In the genomic region with DNA sequence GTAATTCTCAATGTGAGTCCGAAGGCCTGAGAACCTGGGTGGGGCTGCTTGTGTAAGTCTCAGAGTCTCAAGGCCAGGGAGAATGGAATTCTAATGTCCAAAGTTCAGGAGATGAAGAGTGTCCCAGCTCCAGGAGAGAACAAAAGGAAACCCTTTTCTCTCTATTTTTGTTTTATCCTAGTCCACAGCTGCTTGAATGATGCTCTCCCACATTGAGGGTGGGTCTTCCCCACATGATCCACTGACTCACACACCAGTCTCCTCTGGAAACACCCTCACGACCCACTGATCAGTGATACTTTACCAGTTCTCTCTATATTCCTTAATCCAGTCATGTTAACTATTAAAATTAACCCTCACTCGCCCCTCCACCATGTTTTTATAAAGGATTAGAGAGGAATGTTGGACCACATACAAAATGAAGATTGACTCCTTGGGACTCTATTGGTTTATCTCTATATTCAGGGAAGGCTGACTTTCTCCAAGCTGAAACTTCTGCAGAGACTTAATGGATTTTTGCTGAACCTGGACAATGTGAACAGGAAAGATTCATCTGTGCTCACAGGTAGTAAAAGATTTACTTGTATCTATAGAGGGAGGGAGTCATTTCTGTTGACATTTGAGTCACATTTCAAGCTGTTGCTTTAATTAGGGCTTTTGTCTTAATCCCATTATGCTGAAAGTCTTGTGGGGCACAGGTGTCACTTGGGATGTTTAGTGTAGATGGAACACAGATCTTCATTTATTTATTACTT, we compare ENCODE assay signal across 17 cellular contexts.
A peak's percentile ranks its signal among the peaks of the same experiment; 100 is the strongest.
DNase-seq lines count a peak whose midpoint lies in the region; ATAC-seq lines count a peak whose summit lies in the region.
"Had no signal": no experiment of that assay in that cellular context is flagged by ENCODE, and none has a peak within 500 bp of the region (broad histone marks: within the 10 kb centered on the region; RNA-seq: fewer than 3 reads in every experiment).

No MANE protein-coding gene starts in this region.

- intact Hi-C loops in left colon (cut with DNase I, micrococcal nuclease) = no loop called here

- DNase-seq in NCI-H524 treated with DMSO at 0.1 percent for 48 hours (lab: John Stamatoyannopoulos, UW) (peak; percentile 32), glomerular visceral epithelial cell (ENCODE audit: extremely low spot score) (peak; percentile 60), myocyte (ENCODE audit: low read depth) (peak; percentile 30), nucleus accumbens (lab: John Stamatoyannopoulos, UW) (no peak), left colon (no peak), activated gamma-delta T cell treated with Interleukin-2 at 50 U/mL for 16 hours (no peak), SIG-M5 treated with dmso at 0.1 percent for 504 hours (lab: John Stamatoyannopoulos, UW; ENCODE audit: unreplicated experiment) (no peak)
- DNase-seq: CD4-positive, CD25-positive, alpha-beta regulatory T cell; DMS79; H9; HFFc6; NCI-H1092 treated with DMSO at 0.1 percent for 48 hours; NCI-H1436 treated with DMSO at 0.1 percent for 48 hours; NCI-H1930; NCI-H748 treated with DMSO at 0.1 percent for 48 hours; Peyer's patch had no signal

- ATAC-seq in left colon = no peak
- ATAC-seq: Right ventricle myocardium inferior had no signal

Comparison
In these comparisons a context has a peak if more than half of its experiments do, and no peak if none do; other contexts are left out.
1. DNase-seq: peak in NCI-H524 treated with DMSO at 0.1 percent for 48 hours (single experiment), glomerular visceral epithelial cell (single experiment) and myocyte (single experiment); none in nucleus accumbens (0 of 56), left colon (0 of 2), activated gamma-delta T cell treated with Interleukin-2 at 50 U/mL for 16 hours (single experiment) and SIG-M5 treated with dmso at 0.1 percent for 504 hours (single experiment).